Comparison of ENCODE assay signal across 9 cellular contexts in the genomic region with DNA sequence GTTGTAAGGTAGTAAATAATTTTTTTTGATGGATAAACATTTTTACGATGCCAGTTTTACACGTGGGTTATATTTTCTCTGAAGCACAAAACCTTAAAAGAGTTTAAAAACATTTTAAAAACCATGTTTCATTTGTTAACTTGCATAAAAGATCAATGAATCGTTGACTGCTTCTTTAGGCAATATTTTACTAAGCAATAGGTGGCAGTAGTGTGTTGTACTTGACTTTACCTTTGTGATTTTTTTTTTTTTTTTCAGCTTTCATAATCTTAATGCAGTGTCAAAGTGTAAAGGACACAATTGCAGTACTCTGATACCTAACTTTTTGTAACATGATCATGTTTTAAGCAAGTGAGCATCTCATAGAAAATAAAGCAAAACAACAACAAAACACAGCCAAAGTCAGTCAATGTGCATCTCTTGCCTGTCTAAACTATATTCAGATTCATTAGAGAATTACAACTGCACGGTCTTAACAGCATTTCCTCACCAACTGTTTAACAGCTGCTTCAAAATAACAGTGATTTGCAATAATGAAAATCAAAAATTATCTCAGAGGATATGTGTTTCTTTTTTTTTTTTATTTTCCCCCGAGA. TPM values are rescaled to one million over a fixed set of nuclear protein-coding genes. Genes with fewer than 3 reads are reported as not detected.
DNase-seq lines count a peak whose midpoint lies in the region; ATAC-seq, FAIRE-seq and TF ChIP-seq lines count a peak whose summit lies in the region.
"Had no signal": no experiment of that assay in that cellular context is flagged by ENCODE, and none has a peak within 500 bp of the region (broad histone marks: within the 10 kb centered on the region; RNA-seq: fewer than 3 reads in every experiment).

No MANE protein-coding gene starts in this region.

- H3K9me3 ChIP-seq in transverse colon, result no peaks in the 10 kb centered on the region

- H3K36me3 ChIP-seq in transverse colon, result peaks cover 0 to 3% (median 0%) of the 10 kb centered on the region in 4 donors

- no peaks in the 10 kb centered on the region for H3K4me1 ChIP-seq in transverse colon
- H3K4me1 ChIP-seq: parathyroid adenoma had no signal

- H3K27me3 ChIP-seq in transverse colon, result no peaks in the 10 kb centered on the region

- in situ Hi-C loops in G401 (cut with HindIII; ENCODE audit: low sequenced_read_pairs), result no loop called here
- in situ Hi-C loops in transverse colon (cut with MboI; ENCODE audit: low pct_ligation_motif_present in 1 of 4, low pct_unique_long_range_greater_than_20kb in 1 of 4, low sequenced_read_pairs in 3 of 4), result loop anchor here in 1 of 4 donors (10.0 kb wide), 1 partner anchor 477 kb away; no protein-coding TSS in a partner anchor

- peak; percentile 47 for TF ChIP-seq CTCF in foreskin fibroblast (IDR thresholded peaks at IDR 0.05; ENCODE audit: low read depth, low read length)
- TF ChIP-seq CTCF in transverse colon (IDR thresholded peaks at IDR 0.05), result peak; percentile 42 to 46 (median 43)

- 52 to 54% methylated on average over 5 of the region's 5 CpGs for WGBS in transverse colon (ENCODE audit: low coverage in 1 of 2), 2 donors

- TF ChIP-seq POLR2A in transverse colon (IDR thresholded peaks at IDR 0.05), result no peak

- H3K4me1 Mint-ChIP-seq in activated T-cell treated with anti-CD3 and anti-CD28 coated beads, Interleukin-2, amount 50 U/mL, for 24 hours (ENCODE audit: low read depth), result no peaks in the 10 kb centered on the region

- no peaks in the 10 kb centered on the region for H3K27me3 Mint-ChIP-seq in activated T-cell treated with anti-CD3 and anti-CD28 coated beads, Interleukin-2, amount 50 U/mL, for 24 hours

- no peak overlapping the region for H3K4me3 Mint-ChIP-seq in activated T-cell treated with anti-CD3 and anti-CD28 coated beads, Interleukin-2, amount 50 U/mL, for 24 hours
- H3K4me3 Mint-ChIP-seq: T-helper 1 cell treated with Interleukin-12 subunit alpha and Interleukin-12 subunit beta and Interleukin-4 antibody, amounts not matched to agents 30 μg/mL and 1 μg/mL, for 36 hours had no signal

- DNase-seq in G401 (ENCODE audit: low spot score) (peak; percentile 65), HT-29 (ENCODE audit: low spot score) (peak; percentile 49), RCC 7860 (ENCODE audit: low spot score) (peak; percentile 7), foreskin fibroblast (peak; percentile 1 to 41), transverse colon (no peak)
- DNase-seq in activated T-cell treated with anti-CD3 and anti-CD28 coated beads, Interleukin-2, amount 50 U/mL, for 24 hours, result no peak

- no peak for TF ChIP-seq EP300 in transverse colon (IDR thresholded peaks at IDR 0.05; ENCODE audit: low read depth)

- peaks cover 36% of the 10 kb centered on the region for H3K36me3 Mint-ChIP-seq in activated T-cell treated with anti-CD3 and anti-CD28 coated beads, Interleukin-2, amount 50 U/mL, for 24 hours (ENCODE audit: low read depth)

- no peak for ATAC-seq in GM18519 (IDR thresholded peaks at IDR 0.05; ENCODE audit: low FRiP score, unreplicated experiment)

- FAIRE-seq in RCC 7860 (lab: Jason Lieb, UNC), result peak; percentile 63

- no peak overlapping the region for H3K4me3 ChIP-seq in foreskin fibroblast (ENCODE audit: low read depth in 1 of 2, low read length in 2 of 2)
- no peak overlapping the region for H3K4me3 ChIP-seq in transverse colon

- no peak overlapping the region for H3K27ac Mint-ChIP-seq in activated T-cell treated with anti-CD3 and anti-CD28 coated beads, Interleukin-2, amount 50 U/mL, for 24 hours
- H3K27ac Mint-ChIP-seq: T-helper 1 cell treated with Interleukin-12 subunit alpha and Interleukin-12 subunit beta and Interleukin-4 antibody, amounts not matched to agents 30 μg/mL and 1 μg/mL, for 36 hours had no signal

- no peaks in the 10 kb centered on the region for H3K9me3 Mint-ChIP-seq in activated T-cell treated with anti-CD3 and anti-CD28 coated beads, Interleukin-2, amount 50 U/mL, for 24 hours
- H3K9me3 Mint-ChIP-seq: T-helper 1 cell treated with Interleukin-12 subunit alpha and Interleukin-12 subunit beta and Interleukin-4 antibody, amounts not matched to agents 30 μg/mL and 1 μg/mL, for 36 hours had no signal

- intact Hi-C loops in transverse colon (cut with DNase I; ENCODE audit: low total_unique reads), result no loop called here

- H3K27ac ChIP-seq in transverse colon, result no peak overlapping the region
- H3K27ac ChIP-seq: parathyroid adenoma had no signal

RNA-seq across cellular contexts. Expression of gene DNAJC24, which starts 27.7 kb away (rescaled TPM):
- 6.5 and 10.9 TPM in 2 replicates for total RNA-seq in G401 (2014; rRNA removed; shearing (Covaris generic))
- total RNA-seq in HT-29 (2014; rRNA removed; shearing (Covaris generic)), result 6.6 TPM in 2 replicates
- total RNA-seq in transverse colon, result 10 to 100 TPM in 2 of 4 donors, 1 to 10 TPM in 2; 5.6 to 15.3 (median 10.6) TPM

RNA-seq across cellular contexts. Expression of gene DCDC1, which starts 27.8 kb away (rescaled TPM):
- total RNA-seq in G401 (2014; rRNA removed; shearing (Covaris generic)), result 2.1 TPM in 1 of 2 replicates, not detected in the other
- total RNA-seq in HT-29 (2014; rRNA removed; shearing (Covaris generic)), result 0.37 TPM in 1 of 2 replicates, not detected in the other
- total RNA-seq in transverse colon, result under 1 TPM in 1 of 4 donors, not detected in 3; 0.32 TPM

Comparison
In these comparisons a context has a peak if more than half of its experiments do, and no peak if none do; other contexts are left out.
1. DNase-seq: peak in G401 (single experiment), HT-29 (single experiment), RCC 7860 (single experiment) and foreskin fibroblast (2 of 2); none in transverse colon (single experiment) and activated T-cell treated with anti-CD3 and anti-CD28 coated beads, Interleukin-2, amount 50 U/mL, for 24 hours (single experiment).